Comparison of ENCODE assay signal across 28 cellular contexts in genomic region chr10:19731560-19731959, GRCh38.
"Had no signal": no experiment of that assay in that cellular context is flagged by ENCODE, and none has a peak within 500 bp of the region (broad histone marks: within the 10 kb centered on the region; RNA-seq: fewer than 3 reads in every experiment).

No MANE protein-coding gene starts in this region.

- H3K27ac ChIP-seq: left ventricle myocardium inferior, tibial nerve, upper lobe of left lung had no signal

- H3K36me3 ChIP-seq: heart left ventricle, left ventricle myocardium inferior, tibial nerve, upper lobe of left lung had no signal

- H3K4me3 Mint-ChIP-seq: immature natural killer cell; naive thymus-derived CD4-positive, alpha-beta T cell; natural killer cell treated with Interleukin-12 subunit alpha and Interleukin-12 subunit beta and Interleukin-15 and Interleukin-18, amount 100 ng/mL, for 72 hours; neural crest cell; stimulated activated memory B cell treated with anti-CD40 and anti-IgM and Interleukin-4, amounts not matched to agents 10 μg/mL and 1 μg/mL and 100 μg/mL, for 72 hours; stimulated activated naive CD8-positive, alpha-beta T cell treated with anti-CD3 and anti-CD28 coated beads, Interleukin-15, amount 100 ng/mL, for 72 hours had no signal

- FAIRE-seq: islet of Langerhans, kidney had no signal

- H3K4me3 ChIP-seq: heart left ventricle, left ventricle myocardium inferior, lung, skin epidermis, tibial nerve, upper lobe of left lung had no signal

- H3K27me3 ChIP-seq: heart left ventricle, tibial nerve, upper lobe of left lung had no signal

- ATAC-seq: heart left ventricle; naive thymus-derived CD4-positive, alpha-beta T cell; natural killer cell treated with Interleukin-12 subunit alpha and Interleukin-12 subunit beta and Interleukin-15 and Interleukin-18, amount 100 ng/mL, for 72 hours; right cardiac atrium; sciatic nerve; stimulated activated memory B cell treated with anti-CD40 and anti-IgM and Interleukin-4, amounts not matched to agents 10 μg/mL and 1 μg/mL and 100 μg/mL, for 72 hours; stimulated activated naive CD8-positive, alpha-beta T cell treated with anti-CD3 and anti-CD28 coated beads, Interleukin-15, amount 100 ng/mL, for 72 hours had no signal

- H3K27me3 Mint-ChIP-seq: naive thymus-derived CD4-positive, alpha-beta T cell; natural killer cell treated with Interleukin-12 subunit alpha and Interleukin-12 subunit beta and Interleukin-15 and Interleukin-18, amount 100 ng/mL, for 72 hours; progenitor cell of endocrine pancreas; stimulated activated memory B cell treated with anti-CD40 and anti-IgM and Interleukin-4, amounts not matched to agents 10 μg/mL and 1 μg/mL and 100 μg/mL, for 72 hours; stimulated activated naive CD8-positive, alpha-beta T cell treated with anti-CD3 and anti-CD28 coated beads, Interleukin-15, amount 100 ng/mL, for 72 hours had no signal

- H3K36me3 Mint-ChIP-seq: immature natural killer cell; naive thymus-derived CD4-positive, alpha-beta T cell; natural killer cell treated with Interleukin-12 subunit alpha and Interleukin-12 subunit beta and Interleukin-15 and Interleukin-18, amount 100 ng/mL, for 72 hours; stimulated activated memory B cell treated with anti-CD40 and anti-IgM and Interleukin-4, amounts not matched to agents 10 μg/mL and 1 μg/mL and 100 μg/mL, for 72 hours had no signal

- H3K4me1 ChIP-seq: left ventricle myocardium inferior, tibial nerve, upper lobe of left lung had no signal

- H3K27ac Mint-ChIP-seq: naive thymus-derived CD4-positive, alpha-beta T cell; natural killer cell treated with Interleukin-12 subunit alpha and Interleukin-12 subunit beta and Interleukin-15 and Interleukin-18, amount 100 ng/mL, for 72 hours; progenitor cell of endocrine pancreas; stimulated activated memory B cell treated with anti-CD40 and anti-IgM and Interleukin-4, amounts not matched to agents 10 μg/mL and 1 μg/mL and 100 μg/mL, for 72 hours; stimulated activated naive CD8-positive, alpha-beta T cell treated with anti-CD3 and anti-CD28 coated beads, Interleukin-15, amount 100 ng/mL, for 72 hours had no signal

- DNase-seq: glutamatergic neuron; heart left ventricle; hypothalamus; immature natural killer cell; kidney; left ventricle myocardium inferior; midbrain; naive thymus-derived CD4-positive, alpha-beta T cell; nucleus accumbens; retina; right cardiac atrium; stimulated activated CD4-positive, alpha-beta T cell treated with anti-CD3 and anti-CD28 coated beads, Interleukin-1b, Interleukin-23, amount 100 ng/mL, for 48 hours; stimulated activated CD4-positive, alpha-beta T cell treated with anti-CD3 and anti-CD28 coated beads, Interleukin-2, amount 100 ng/mL, for 48 hours; stimulated activated CD4-positive, alpha-beta T cell treated with anti-CD3 and anti-CD28 coated beads, Interleukin-4, amount 100 ng/mL, for 4 hours; stimulated activated CD8-positive, alpha-beta memory T cell treated with anti-CD3 and anti-CD28 coated beads, Interleukin-4, amount 100 ng/mL, for 48 hours; stimulated activated naive CD4-positive, alpha-beta T cell treated with Interleukin-2 at 50 U/mL for 16 hours; stimulated activated naive CD8-positive, alpha-beta T cell treated with anti-CD3 and anti-CD28 coated beads, Interleukin-15, amount 100 ng/mL, for 72 hours; substantia nigra; upper lobe of left lung had no signal

- H3K4me1 Mint-ChIP-seq: neural crest cell; stimulated activated memory B cell treated with anti-CD40 and anti-IgM and Interleukin-4, amounts not matched to agents 10 μg/mL and 1 μg/mL and 100 μg/mL, for 72 hours; stimulated activated naive CD8-positive, alpha-beta T cell treated with anti-CD3 and anti-CD28 coated beads, Interleukin-15, amount 100 ng/mL, for 72 hours had no signal

- H3K9me3 ChIP-seq: tibial nerve, upper lobe of left lung had no signal
